3 cellular contexts compared by ENCODE assay signal in genomic region chr1:6053206-6053546, GRCh38.
TF ChIP-seq lines count a peak whose summit lies in the region.

No MANE protein-coding gene starts in this region.

TF ChIP-seq in SK-N-SH, 30 proteins besides CTCF, POLR2A, EP300 and RAD21 (continued from another document):
- no peak for TF ChIP-seq TEAD4 (IDR thresholded peaks at IDR 0.05; ENCODE audit: borderline replicate concordance, insufficient read depth)
TF ChIP-seq in SK-N-SH: peak in this region for 1.

TF ChIP-seq in SK-N-SH treated with all-trans-retinoic acid at 6 μM for 48 hours, 23 proteins besides CTCF, POLR2A, EP300 and RAD21 (continued from another document):
- TF ChIP-seq ZC3H10 (CRISPR knock-in tag; IDR thresholded peaks at IDR 0.05) (no peak), PPARA (CRISPR knock-in tag; IDR thresholded peaks at IDR 0.05; ENCODE audit: borderline replicate concordance) (no peak), TOX (CRISPR knock-in tag; IDR thresholded peaks at IDR 0.05; ENCODE audit: borderline replicate concordance) (no peak), ISL1 (CRISPR knock-in tag; IDR thresholded peaks at IDR 0.05) (no peak), OSR1 (CRISPR knock-in tag; IDR thresholded peaks at IDR 0.05) (no peak), ZNF8 (CRISPR knock-in tag; IDR thresholded peaks at IDR 0.05) (no peak), RARB (CRISPR knock-in tag; IDR thresholded peaks at IDR 0.05) (no peak), CSDC2 (CRISPR knock-in tag; IDR thresholded peaks at IDR 0.05) (no peak), BACH2 (CRISPR knock-in tag; IDR thresholded peaks at IDR 0.05; ENCODE audit: borderline replicate concordance) (no peak)
- TF ChIP-seq, protein P1, sequence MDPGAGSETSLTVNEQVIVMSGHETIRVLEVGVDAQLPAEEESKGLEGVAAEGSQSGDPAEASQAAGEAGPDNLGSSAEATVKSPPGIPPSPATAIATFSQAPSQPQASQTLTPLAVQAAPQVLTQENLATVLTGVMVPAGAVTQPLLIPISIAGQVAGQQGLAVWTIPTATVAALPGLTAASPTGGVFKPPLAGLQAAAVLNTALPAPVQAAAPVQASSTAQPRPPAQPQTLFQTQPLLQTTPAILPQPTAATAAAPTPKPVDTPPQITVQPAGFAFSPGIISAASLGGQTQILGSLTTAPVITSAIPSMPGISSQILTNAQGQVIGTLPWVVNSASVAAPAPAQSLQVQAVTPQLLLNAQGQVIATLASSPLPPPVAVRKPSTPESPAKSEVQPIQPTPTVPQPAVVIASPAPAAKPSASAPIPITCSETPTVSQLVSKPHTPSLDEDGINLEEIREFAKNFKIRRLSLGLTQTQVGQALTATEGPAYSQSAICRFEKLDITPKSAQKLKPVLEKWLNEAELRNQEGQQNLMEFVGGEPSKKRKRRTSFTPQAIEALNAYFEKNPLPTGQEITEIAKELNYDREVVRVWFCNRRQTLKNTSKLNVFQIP (CRISPR knock-in tag; IDR thresholded peaks at IDR 0.05; ENCODE audit: borderline replicate concordance, low read depth) = no peak
- TF ChIP-seq, protein P2, sequence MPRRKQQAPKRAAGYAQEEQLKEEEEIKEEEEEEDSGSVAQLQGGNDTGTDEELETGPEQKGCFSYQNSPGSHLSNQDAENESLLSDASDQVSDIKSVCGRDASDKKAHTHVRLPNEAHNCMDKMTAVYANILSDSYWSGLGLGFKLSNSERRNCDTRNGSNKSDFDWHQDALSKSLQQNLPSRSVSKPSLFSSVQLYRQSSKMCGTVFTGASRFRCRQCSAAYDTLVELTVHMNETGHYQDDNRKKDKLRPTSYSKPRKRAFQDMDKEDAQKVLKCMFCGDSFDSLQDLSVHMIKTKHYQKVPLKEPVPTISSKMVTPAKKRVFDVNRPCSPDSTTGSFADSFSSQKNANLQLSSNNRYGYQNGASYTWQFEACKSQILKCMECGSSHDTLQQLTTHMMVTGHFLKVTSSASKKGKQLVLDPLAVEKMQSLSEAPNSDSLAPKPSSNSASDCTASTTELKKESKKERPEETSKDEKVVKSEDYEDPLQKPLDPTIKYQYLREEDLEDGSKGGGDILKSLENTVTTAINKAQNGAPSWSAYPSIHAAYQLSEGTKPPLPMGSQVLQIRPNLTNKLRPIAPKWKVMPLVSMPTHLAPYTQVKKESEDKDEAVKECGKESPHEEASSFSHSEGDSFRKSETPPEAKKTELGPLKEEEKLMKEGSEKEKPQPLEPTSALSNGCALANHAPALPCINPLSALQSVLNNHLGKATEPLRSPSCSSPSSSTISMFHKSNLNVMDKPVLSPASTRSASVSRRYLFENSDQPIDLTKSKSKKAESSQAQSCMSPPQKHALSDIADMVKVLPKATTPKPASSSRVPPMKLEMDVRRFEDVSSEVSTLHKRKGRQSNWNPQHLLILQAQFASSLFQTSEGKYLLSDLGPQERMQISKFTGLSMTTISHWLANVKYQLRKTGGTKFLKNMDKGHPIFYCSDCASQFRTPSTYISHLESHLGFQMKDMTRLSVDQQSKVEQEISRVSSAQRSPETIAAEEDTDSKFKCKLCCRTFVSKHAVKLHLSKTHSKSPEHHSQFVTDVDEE (CRISPR knock-in tag; IDR thresholded peaks at IDR 0.05) = no peak

TF ChIP-seq in WTC11, 78 proteins besides CTCF, POLR2A, EP300 and RAD21:
- TF ChIP-seq SMAD3 (CRISPR knock-in tag; IDR thresholded peaks at IDR 0.05; ENCODE audit: borderline replicate concordance) (no peak), TP53 (CRISPR knock-in tag; IDR thresholded peaks at IDR 0.05) (no peak), E2F5 (CRISPR knock-in tag; IDR thresholded peaks at IDR 0.05) (no peak), ATF3 (CRISPR knock-in tag; conservative IDR thresholded peaks at IDR 0.05) (no peak), USF1 (CRISPR knock-in tag; IDR thresholded peaks at IDR 0.05) (no peak), TCF7 (CRISPR knock-in tag; IDR thresholded peaks at IDR 0.05; ENCODE audit: low read depth) (no peak), ZNF232 (CRISPR knock-in tag; IDR thresholded peaks at IDR 0.05) (no peak), NR2C2 (CRISPR knock-in tag; IDR thresholded peaks at IDR 0.05) (no peak), ZNF396 (CRISPR knock-in tag; IDR thresholded peaks at IDR 0.05; ENCODE audit: borderline replicate concordance) (no peak), MXD4 (CRISPR knock-in tag; IDR thresholded peaks at IDR 0.05; ENCODE audit: borderline replicate concordance) (no peak), GTF2I (CRISPR knock-in tag; conservative IDR thresholded peaks at IDR 0.05) (no peak), OVOL2 (CRISPR knock-in tag; IDR thresholded peaks at IDR 0.05; ENCODE audit: borderline replicate concordance) (no peak), SMAD4 (CRISPR knock-in tag; IDR thresholded peaks at IDR 0.05) (no peak), E2F1 (CRISPR knock-in tag; IDR thresholded peaks at IDR 0.05) (no peak), ZNF671 (CRISPR knock-in tag; IDR thresholded peaks at IDR 0.05) (no peak)
- TF ChIP-seq, protein P3, sequence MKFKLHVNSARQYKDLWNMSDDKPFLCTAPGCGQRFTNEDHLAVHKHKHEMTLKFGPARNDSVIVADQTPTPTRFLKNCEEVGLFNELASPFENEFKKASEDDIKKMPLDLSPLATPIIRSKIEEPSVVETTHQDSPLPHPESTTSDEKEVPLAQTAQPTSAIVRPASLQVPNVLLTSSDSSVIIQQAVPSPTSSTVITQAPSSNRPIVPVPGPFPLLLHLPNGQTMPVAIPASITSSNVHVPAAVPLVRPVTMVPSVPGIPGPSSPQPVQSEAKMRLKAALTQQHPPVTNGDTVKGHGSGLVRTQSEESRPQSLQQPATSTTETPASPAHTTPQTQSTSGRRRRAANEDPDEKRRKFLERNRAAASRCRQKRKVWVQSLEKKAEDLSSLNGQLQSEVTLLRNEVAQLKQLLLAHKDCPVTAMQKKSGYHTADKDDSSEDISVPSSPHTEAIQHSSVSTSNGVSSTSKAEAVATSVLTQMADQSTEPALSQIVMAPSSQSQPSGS (CRISPR knock-in tag; IDR thresholded peaks at IDR 0.05; ENCODE audit: borderline replicate concordance, low read depth) = no peak
- TF ChIP-seq, protein P4, sequence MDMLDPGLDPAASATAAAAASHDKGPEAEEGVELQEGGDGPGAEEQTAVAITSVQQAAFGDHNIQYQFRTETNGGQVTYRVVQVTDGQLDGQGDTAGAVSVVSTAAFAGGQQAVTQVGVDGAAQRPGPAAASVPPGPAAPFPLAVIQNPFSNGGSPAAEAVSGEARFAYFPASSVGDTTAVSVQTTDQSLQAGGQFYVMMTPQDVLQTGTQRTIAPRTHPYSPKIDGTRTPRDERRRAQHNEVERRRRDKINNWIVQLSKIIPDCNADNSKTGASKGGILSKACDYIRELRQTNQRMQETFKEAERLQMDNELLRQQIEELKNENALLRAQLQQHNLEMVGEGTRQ (CRISPR knock-in tag; IDR thresholded peaks at IDR 0.05) = no peak
- TF ChIP-seq, protein P5, sequence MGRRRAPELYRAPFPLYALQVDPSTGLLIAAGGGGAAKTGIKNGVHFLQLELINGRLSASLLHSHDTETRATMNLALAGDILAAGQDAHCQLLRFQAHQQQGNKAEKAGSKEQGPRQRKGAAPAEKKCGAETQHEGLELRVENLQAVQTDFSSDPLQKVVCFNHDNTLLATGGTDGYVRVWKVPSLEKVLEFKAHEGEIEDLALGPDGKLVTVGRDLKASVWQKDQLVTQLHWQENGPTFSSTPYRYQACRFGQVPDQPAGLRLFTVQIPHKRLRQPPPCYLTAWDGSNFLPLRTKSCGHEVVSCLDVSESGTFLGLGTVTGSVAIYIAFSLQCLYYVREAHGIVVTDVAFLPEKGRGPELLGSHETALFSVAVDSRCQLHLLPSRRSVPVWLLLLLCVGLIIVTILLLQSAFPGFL (CRISPR knock-in tag; IDR thresholded peaks at IDR 0.05; ENCODE audit: borderline replicate concordance) = no peak
- TF ChIP-seq, protein P6, sequence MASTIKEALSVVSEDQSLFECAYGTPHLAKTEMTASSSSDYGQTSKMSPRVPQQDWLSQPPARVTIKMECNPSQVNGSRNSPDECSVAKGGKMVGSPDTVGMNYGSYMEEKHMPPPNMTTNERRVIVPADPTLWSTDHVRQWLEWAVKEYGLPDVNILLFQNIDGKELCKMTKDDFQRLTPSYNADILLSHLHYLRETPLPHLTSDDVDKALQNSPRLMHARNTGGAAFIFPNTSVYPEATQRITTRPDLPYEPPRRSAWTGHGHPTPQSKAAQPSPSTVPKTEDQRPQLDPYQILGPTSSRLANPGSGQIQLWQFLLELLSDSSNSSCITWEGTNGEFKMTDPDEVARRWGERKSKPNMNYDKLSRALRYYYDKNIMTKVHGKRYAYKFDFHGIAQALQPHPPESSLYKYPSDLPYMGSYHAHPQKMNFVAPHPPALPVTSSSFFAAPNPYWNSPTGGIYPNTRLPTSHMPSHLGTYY (CRISPR knock-in tag; IDR thresholded peaks at IDR 0.05) = no peak
